33 cellular contexts compared by ENCODE assay signal in genomic region chr3:142267269-142267668, GRCh38.
"Had no signal": no experiment of that assay in that cellular context is flagged by ENCODE, and none has a peak within 500 bp of the region (broad histone marks: within the 10 kb centered on the region; RNA-seq: fewer than 3 reads in every experiment).

No MANE protein-coding gene starts in this region.

- DNase-seq: activated CD4-positive, alpha-beta memory T cell treated with anti-CD3 and anti-CD28 coated beads, Interleukin-2, amount 10 ng/mL, durations not matched to agents 7 days and 5 days; activated CD4-positive, alpha-beta T cell treated with anti-CD3 and anti-CD28 coated beads for 1 hour; activated CD4-positive, alpha-beta T cell treated with anti-CD3 and anti-CD28 coated beads for 48 hours; activated CD4-positive, CD25-positive, alpha-beta regulatory T cell; activated CD8-positive, alpha-beta memory T cell treated with anti-CD3 and anti-CD28 coated beads for 24 hours; activated CD8-positive, alpha-beta memory T cell treated with anti-CD3 and anti-CD28 coated beads, Interleukin-2, amount 10 ng/mL, durations not matched to agents 7 days and 5 days; activated CD8-positive, alpha-beta memory T cell treated with anti-CD3 and anti-CD28 coated beads, Interleukin-2, amount 50 U/mL, for 48 hours; activated effector memory CD4-positive, alpha-beta T cell treated with Interleukin-2 at 50 U/mL for 16 hours; activated naive CD4-positive, alpha-beta T cell treated with anti-CD3 and anti-CD28 coated beads, Interleukin-2, amount 10 ng/mL, durations not matched to agents 7 days and 5 days; activated naive CD8-positive, alpha-beta T cell treated with anti-CD3 and anti-CD28 coated beads, Interleukin-2, amount 50 U/mL, for 24 hours; activated T-cell treated with anti-CD3 and anti-CD28 coated beads, Interleukin-2, amount 50 U/mL, for 48 hours; anterior cingulate cortex; caudate nucleus; MM.1S; NCI-H1105; NCI-H1417 treated with DMSO at 0.1 percent for 48 hours; NCI-H187 treated with DMSO at 0.1 percent for 48 hours; NCI-H2081; NCI-H226; NCI-H446 treated with DMSO at 0.1 percent for 48 hours; NCI-H69; NK-92 treated with Interleukin-12 subunit alpha and Interleukin-12 subunit beta, amount 100 ng/mL, for 24 hours; PC-9; SIG-M5; T-cell; T-helper 17 cell had no signal

- H2AFZ ChIP-seq: PC-9 had no signal

- H3K4me2 ChIP-seq: KMS-11, PC-9 had no signal

- ATAC-seq: activated CD8-positive, alpha-beta memory T cell treated with anti-CD3 and anti-CD28 coated beads, Interleukin-2, amount 10 ng/mL, durations not matched to agents 7 days and 5 days; activated naive CD8-positive, alpha-beta T cell treated with anti-CD3 and anti-CD28 coated beads, Interleukin-2, amount 50 U/mL, for 24 hours; Right ventricle myocardium inferior; SK-N-SH treated with all-trans-retinoic acid at 6 μM for 48 hours; T-cell; T-helper 17 cell had no signal

- H3K4me3 ChIP-seq: PC-9 had no signal

- H3K9ac ChIP-seq: KMS-11 had no signal

- FAIRE-seq: bronchial epithelial cell, RCC 7860 had no signal

- H3K27ac ChIP-seq: KMS-11, PC-9, RWPE1, VCaP had no signal
